8 cellular contexts compared by ENCODE assay signal in genomic region chr2:165953655-165954606, GRCh38. TPM values are rescaled to one million over a fixed set of nuclear protein-coding genes. Genes with fewer than 3 reads are reported as not detected.
DNase-seq lines count a peak whose midpoint lies in the region; ATAC-seq and TF ChIP-seq lines count a peak whose summit lies in the region.

TTC21B (minus strand) TSS chr2:165953776; CDS start chr2:165953705, 71 bp downstream.

- dilution Hi-C loops in mammary epithelial cell (cut with HindIII; ENCODE audit: low sequenced_read_pairs) = no loop called here

- no TSS peak for BruUV-seq in mammary epithelial cell (replicated peaks; lab: Mats Ljungman, UMichigan)

- H3K4me2 ChIP-seq in mammary epithelial cell (ENCODE audit: insufficient read depth, low read depth, low read length) = peak within 1 kb of the TSS; percentile 89

- H3K4me1 ChIP-seq in mammary epithelial cell (ENCODE audit: insufficient read depth, low read length) (peaks cover 5% of the 10 kb centered on the region), iPS-20b (ENCODE audit: insufficient read depth, low read length) (peaks cover 10% of the 10 kb centered on the region; the same call in 1 of the 2 replicates)

- in situ Hi-C loops in mammary epithelial cell (cut with MboI; ENCODE audit: low sequenced_read_pairs in 2 of 2) = loop anchor here in 1 of 2 donors (10.0 kb wide), 1 partner anchor 171 kb away; the partner anchor contains the start of gene SCN1A

- H3K36me3 ChIP-seq in mammary epithelial cell (ENCODE audit: insufficient read depth, low read length) (no peaks in the 10 kb centered on the region), iPS-20b (ENCODE audit: insufficient read depth, low read depth, low read length) (peaks cover 7% of the 10 kb centered on the region; the same call in 1 of the 2 replicates)

- ATAC-seq in GM18870 (IDR thresholded peaks at IDR 0.05; ENCODE audit: unreplicated experiment) = peak; percentile 93
- ATAC-seq in HG03135 (IDR thresholded peaks at IDR 0.05; ENCODE audit: unreplicated experiment) = peak; percentile 97

- H3K27me3 ChIP-seq in AG04450 (ENCODE audit: control insufficient read depth, insufficient read depth, low read length) = no peaks in the 10 kb centered on the region
- no peaks in the 10 kb centered on the region for H3K27me3 ChIP-seq in mammary epithelial cell (ENCODE audit: insufficient read depth, low read length)
- peaks cover 7% of the 10 kb centered on the region; the same call in 1 of the 2 replicates for H3K27me3 ChIP-seq in iPS-20b (ENCODE audit: insufficient read depth, low read length)

- peak; percentile 87 for DNase-seq in AG04450 (ENCODE audit: low read depth, low spot score)
- DNase-seq in NCI-H2196 treated with DMSO at 0.1 percent for 48 hours (lab: John Stamatoyannopoulos, UW; ENCODE audit: unreplicated experiment) = peak; percentile 97
- DNase-seq in mammary epithelial cell = peak; percentile 94

- peak within 1 kb of the TSS; percentile 91 for H2AFZ ChIP-seq in mammary epithelial cell (ENCODE audit: low read depth, low read length)

- no peaks in the 10 kb centered on the region; the same call in 1 of the 2 replicates for H3K9me3 ChIP-seq in AG04450 (ENCODE audit: control insufficient read depth, insufficient read depth, low read length)
- no peaks in the 10 kb centered on the region for H3K9me3 ChIP-seq in mammary epithelial cell (replicated peaks; ENCODE audit: insufficient read depth, low read length)
- H3K9me3 ChIP-seq in iPS-20b (ENCODE audit: insufficient read depth, low read depth, low read length) = no peaks in the 10 kb centered on the region

- WGBS in mammary epithelial cell (ENCODE audit: low coverage, missing lambda C conversion rate) = 5% methylated on average over 10 of the region's 55 CpGs

- peak within 1 kb of the TSS; percentile 74 for H3K4me3 ChIP-seq in AG04450 (ENCODE audit: low read depth, low read length)
- H3K4me3 ChIP-seq in mammary epithelial cell (replicated peaks in 1 of 3; ENCODE audit: insufficient read depth in 1 of 3, low read depth in 2 of 3, low read length in 3 of 3) = peak within 1 kb of the TSS; percentile 79 to 95 (median 84)
- H3K4me3 ChIP-seq in iPS-20b (ENCODE audit: low read length) = peak within 1 kb of the TSS; percentile 95
- peak within 1 kb of the TSS; percentile 60 to 86 (median 69) for H3K4me3 ChIP-seq in skin epidermis

- TF ChIP-seq CTCF in AG04450 (IDR thresholded peaks at IDR 0.05; ENCODE audit: low read depth, low read length) = peak; percentile 84
- peak; percentile 81 for TF ChIP-seq CTCF in VCaP (conservative IDR thresholded peaks at IDR 0.05)
- peak; percentile 68 to 71 for TF ChIP-seq CTCF in mammary epithelial cell (conservative IDR thresholded peaks at IDR 0.05 in 1 of 2, IDR thresholded peaks at IDR 0.05 in 1 of 2; ENCODE audit: extremely low read depth in 1 of 2, insufficient read depth in 1 of 2, low read depth in 1 of 2, low read length in 2 of 2)

- no peaks in the 10 kb centered on the region for H4K20me1 ChIP-seq in mammary epithelial cell (ENCODE audit: insufficient read depth, low read length)

- intact Hi-C loops in mammary epithelial cell (cut with micrococcal nuclease) = loop anchor here (1.0 to 5.0 kb wide), 6 partner anchors 174 to 563 kb away; partner anchors contain the start of gene SCN1A

- POLR2A ChIA-PET in AG04450 (lab: Yijun Ruan, JAX) = interaction anchor here (0.7 to 1.2 kb wide), 4 partner anchors 18 to 422 kb away, joined by 3 to 7 read pairs (median 6); partner anchors contain the start of genes SCN1A and SCN9A

- H3K27ac ChIP-seq in AG04450 (ENCODE audit: low read depth, low read length) = peak within 1 kb of the TSS; percentile 83
- H3K27ac ChIP-seq in VCaP = peak within 1 kb of the TSS; percentile 86
- H3K27ac ChIP-seq in mammary epithelial cell (ENCODE audit: insufficient read depth, low read depth, low read length) = peak within 1 kb of the TSS; percentile 85
- H3K27ac ChIP-seq in iPS-20b (ENCODE audit: low read length) = peak within 1 kb of the TSS; percentile 78
- peak within 1 kb of the TSS in 20 of 21 experiments; percentile 67 to 91 (median 82) for H3K27ac ChIP-seq in skin epidermis

- H3K9ac ChIP-seq in mammary epithelial cell (ENCODE audit: insufficient read depth, low read length) (peak within 1 kb of the TSS; percentile 84), iPS-20b (ENCODE audit: low read depth, low read length) (peak within 1 kb of the TSS; percentile 87)

- CTCF ChIA-PET in AG04450 (lab: Charles Lee) = interaction anchor here (0.6 to 6.1 kb wide), 26 partner anchors 9 to 646 kb away, joined by 3 to 123 read pairs (median 4); partner anchors contain the start of gene SCN1A
- CTCF ChIA-PET in mammary epithelial cell (lab: Charles Lee; ENCODE audit: low non-redundant PET) = interaction anchor here (0.6 to 1.0 kb wide), 5 partner anchors 150 to 1429 kb away, joined by 3 to 5 read pairs (median 3); partner anchors contain the start of genes SCN1A and SLC38A11

- peaks cover 33% of the 10 kb centered on the region for H3K79me2 ChIP-seq in mammary epithelial cell (ENCODE audit: insufficient read depth, low read length)

RNA-seq across cellular contexts. Expression of gene TTC21B, which starts in this region (rescaled TPM):
- 11.1 and 12.1 TPM in 2 replicates for polyA plus RNA-seq in AG04450 (2011; rRNA removed)
- 16.9 and 28.8 TPM in 2 replicates for polyA minus RNA-seq in AG04450 (2011; rRNA and poly(A)+ RNA removed)
- 10 to 100 TPM in 1 of 2 donors, 1 to 10 TPM in 1; 9.3 to 20.7 TPM for total RNA-seq in mammary epithelial cell
- 3.4 TPM for polyA plus RNA-seq in mammary epithelial cell
- polyA minus RNA-seq in mammary epithelial cell = 19.5 TPM

Comparison
In these comparisons a context has a peak if more than half of its experiments do, and no peak if none do; other contexts are left out.
1. Peak in every context shown above with its lines: DNase-seq, ATAC-seq, H3K4me3 ChIP-seq and H3K27ac ChIP-seq.